10 cellular contexts compared by ENCODE assay signal in genomic region chr20:57323034-57323433, GRCh38. TPM values are rescaled to one million over a fixed set of nuclear protein-coding genes. Genes with fewer than 3 reads are reported as not detected.
A peak's percentile ranks its signal among the peaks of the same experiment; 100 is the strongest.
DNase-seq lines count a peak whose midpoint lies in the region; ATAC-seq, FAIRE-seq and TF ChIP-seq lines count a peak whose summit lies in the region.
"Had no signal": no experiment of that assay in that cellular context is flagged by ENCODE, and none has a peak within 500 bp of the region (broad histone marks: within the 10 kb centered on the region; RNA-seq: fewer than 3 reads in every experiment).

No MANE protein-coding gene starts in this region.

- H3K9me3 Mint-ChIP-seq in activated naive CD4-positive, alpha-beta T cell treated with anti-CD3 and anti-CD28 coated beads, Interleukin-2, amount 50 U/mL, for 72 hours: no peaks in the 10 kb centered on the region

- ATAC-seq in activated naive CD4-positive, alpha-beta T cell treated with anti-CD3 and anti-CD28 coated beads, Interleukin-2, amount 50 U/mL, for 72 hours: no peak
- no peak for ATAC-seq in GM18858 (IDR thresholded peaks at IDR 0.05; ENCODE audit: unreplicated experiment)

- peak; percentile 62 for FAIRE-seq in urothelium cell line (lab: Jason Lieb, UNC)

- TF ChIP-seq CTCF in RWPE1 (conservative IDR thresholded peaks at IDR 0.05; ENCODE audit: low read depth): no peak
- no peak for TF ChIP-seq CTCF in GM10248 (IDR thresholded peaks at IDR 0.05; ENCODE audit: control extremely low read depth, extremely low read depth, low read depth, missing control alignments)

- POLR2A ChIA-PET in RWPE1 (lab: Yijun Ruan, JAX; ENCODE audit: low non-redundant PET) (interaction anchor here (0.6 kb wide), 1 partner anchor 34 kb away, joined by 3 read pairs; no protein-coding TSS in a partner anchor), GM10248 (lab: Yijun Ruan, JAX) (no interaction called here)

- peak overlapping the region; percentile 92 for H3K27ac ChIP-seq in RWPE1

- CTCF ChIA-PET in RWPE1 (lab: Yijun Ruan, JAX): interaction anchor here (0.6 to 1.5 kb wide), 4 partner anchors 9 to 264 kb away, joined by 3 to 7 read pairs (median 6); no protein-coding TSS in a partner anchor
- CTCF ChIA-PET in GM10248 (lab: Yijun Ruan, JAX): interaction anchor here (0.9 kb wide), 1 partner anchor 233 kb away, joined by 4 read pairs; no protein-coding TSS in a partner anchor

- H3K36me3 Mint-ChIP-seq in activated naive CD4-positive, alpha-beta T cell treated with anti-CD3 and anti-CD28 coated beads, Interleukin-2, amount 50 U/mL, for 72 hours: no peaks in the 10 kb centered on the region

- DNase-seq in activated CD8-positive, alpha-beta memory T cell treated with anti-CD3 and anti-CD28 coated beads, Interleukin-2, amount 50 U/mL, for 48 hours: peak; percentile 37
- DNase-seq in activated CD8-positive, alpha-beta memory T cell treated with anti-CD3 and anti-CD28 coated beads for 24 hours: no peak
- DNase-seq in RWPE1 (ENCODE audit: low spot score) (peak; percentile 93), iPS-NIHi11 (ENCODE audit: low spot score) (peak; percentile 69), urothelium cell line (ENCODE audit: low spot score) (peak; percentile 72), GM10248 (ENCODE audit: extremely low spot score) (no peak)
- no peak for DNase-seq in activated naive CD4-positive, alpha-beta T cell treated with anti-CD3 and anti-CD28 coated beads, Interleukin-2, amount 50 U/mL, for 72 hours (ENCODE audit: low spot score in 2 of 2)
- DNase-seq: AML-193 had no signal

- no peak overlapping the region for H3K27ac Mint-ChIP-seq in activated naive CD4-positive, alpha-beta T cell treated with anti-CD3 and anti-CD28 coated beads, Interleukin-2, amount 50 U/mL, for 72 hours

RNA-seq across cellular contexts. Expression of gene SPO11, which starts 6.6 kb away (rescaled TPM):
- total RNA-seq in activated naive CD4-positive, alpha-beta T cell treated with anti-CD3 and anti-CD28 coated beads, Interleukin-2, amount 50 U/mL, for 72 hours: not detected
- total RNA-seq: dorsolateral prefrontal cortex had no signal

RNA-seq across cellular contexts. Expression of gene RAE1, which starts 28.0 kb away (rescaled TPM):
- total RNA-seq in activated naive CD4-positive, alpha-beta T cell treated with anti-CD3 and anti-CD28 coated beads, Interleukin-2, amount 50 U/mL, for 72 hours: 10 to 100 TPM; 47.3 to 67.5 TPM

RNA-seq across cellular contexts. Expression of gene BMP7, which starts 56.6 kb away (rescaled TPM):
- total RNA-seq in activated naive CD4-positive, alpha-beta T cell treated with anti-CD3 and anti-CD28 coated beads, Interleukin-2, amount 50 U/mL, for 72 hours: not detected

Comparison
In these comparisons a context has a peak if more than half of its experiments do, and no peak if none do; other contexts are left out.
1. DNase-seq: peak in activated CD8-positive, alpha-beta memory T cell treated with anti-CD3 and anti-CD28 coated beads, Interleukin-2, amount 50 U/mL, for 48 hours (single experiment), RWPE1 (single experiment), iPS-NIHi11 (single experiment) and urothelium cell line (single experiment); none in activated CD8-positive, alpha-beta memory T cell treated with anti-CD3 and anti-CD28 coated beads for 24 hours (single experiment), activated naive CD4-positive, alpha-beta T cell treated with anti-CD3 and anti-CD28 coated beads, Interleukin-2, amount 50 U/mL, for 72 hours (0 of 2) and GM10248 (single experiment).